In the genomic region with DNA sequence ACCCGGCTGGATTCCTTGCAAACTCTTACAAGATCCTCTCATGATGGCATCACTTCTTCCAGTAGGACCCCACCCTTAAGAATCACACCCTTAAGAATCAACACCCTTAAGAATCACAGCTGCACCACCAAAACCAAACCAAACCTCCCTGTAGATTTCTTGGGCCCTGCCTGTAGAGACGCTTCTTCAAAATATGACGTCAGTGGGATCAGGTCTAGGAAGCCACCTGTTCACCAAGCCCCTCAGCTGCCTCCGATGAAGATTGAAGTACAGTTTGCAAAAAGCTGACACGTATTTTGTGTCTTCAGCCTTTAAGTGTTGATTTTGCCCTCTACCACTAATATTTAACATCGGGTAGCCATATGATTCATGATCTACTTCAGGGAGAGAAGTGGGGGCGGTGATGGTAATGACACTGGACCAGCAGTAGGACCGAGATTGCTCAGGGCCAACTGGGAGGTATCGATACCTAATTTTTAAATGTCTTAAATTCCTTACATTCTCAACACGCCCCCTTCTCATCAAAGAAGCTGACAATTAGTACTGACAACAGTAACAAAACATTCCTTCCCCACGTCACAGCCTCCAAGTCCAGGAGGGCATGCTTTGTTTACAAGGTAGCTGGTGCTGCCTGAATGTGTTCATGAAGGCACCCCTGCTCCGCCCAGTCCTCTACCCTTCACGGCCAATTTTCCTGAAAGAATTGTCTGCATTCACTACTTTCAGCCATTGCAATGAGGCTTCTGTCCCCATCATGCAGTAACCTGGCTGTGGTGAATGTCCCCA, we compare ENCODE assay signal across 16 cellular contexts. TPM values are rescaled to one million over a fixed set of nuclear protein-coding genes. Genes with fewer than 3 reads are reported as not detected.
DNase-seq lines count a peak whose midpoint lies in the region; TF ChIP-seq lines count a peak whose summit lies in the region.
"Had no signal": no experiment of that assay in that cellular context is flagged by ENCODE, and none has a peak within 500 bp of the region (broad histone marks: within the 10 kb centered on the region; RNA-seq: fewer than 3 reads in every experiment).

No MANE protein-coding gene starts in this region.

- no peak overlapping the region for H3K4ac ChIP-seq in neuronal stem cell (ENCODE audit: low read length)

- no peak overlapping the region for H3K27ac Mint-ChIP-seq in endothelial cell (ENCODE audit: unreplicated experiment)
- H3K27ac Mint-ChIP-seq in activated naive CD4-positive, alpha-beta T cell treated with anti-CD3 and anti-CD28 coated beads for 36 hours = no peak overlapping the region

- no peak overlapping the region for H2AFZ ChIP-seq in neuronal stem cell (ENCODE audit: low read length)
- H2AFZ ChIP-seq: GM23248 had no signal

- H3K4me1 Mint-ChIP-seq in endothelial cell (ENCODE audit: unreplicated experiment) = peaks cover 3% of the 10 kb centered on the region
- H3K4me1 Mint-ChIP-seq in activated naive CD4-positive, alpha-beta T cell treated with anti-CD3 and anti-CD28 coated beads for 36 hours (ENCODE audit: low read depth) = no peaks in the 10 kb centered on the region

- H3K9me3 Mint-ChIP-seq in endothelial cell (ENCODE audit: unreplicated experiment) = no peaks in the 10 kb centered on the region
- H3K9me3 Mint-ChIP-seq in activated naive CD4-positive, alpha-beta T cell treated with anti-CD3 and anti-CD28 coated beads for 36 hours = no peaks in the 10 kb centered on the region

- no CpG with 5 or more reads among the region's 13 CpGs for WGBS in neuronal stem cell (ENCODE audit: extremely low coverage in 2 of 2, insufficient read length in 2 of 2, insufficient replicate concordance in 1 of 2), 2 donors

- H3K27me3 ChIP-seq in HUES6 (ENCODE audit: control insufficient read depth, insufficient read depth, low read length) (no peaks in the 10 kb centered on the region), neuronal stem cell (ENCODE audit: control insufficient read depth in 3 of 3, insufficient read depth in 3 of 3, low read depth in 1 of 3, low read length in 3 of 3) (peaks cover 0 to 9% (median 0%) of the 10 kb centered on the region in 3 experiments)

- TF ChIP-seq CTCF in epithelial cell of proximal tubule (conservative IDR thresholded peaks at IDR 0.05; ENCODE audit: low read depth, low read length) = no peak
- no peak for TF ChIP-seq CTCF in endothelial cell (IDR thresholded peaks at IDR 0.05; ENCODE audit: unreplicated experiment)

- H3K36me3 ChIP-seq in HUES6 (ENCODE audit: control insufficient read depth, insufficient read depth, low read length) = no peaks in the 10 kb centered on the region
- no peaks in the 10 kb centered on the region for H3K36me3 ChIP-seq in neuronal stem cell (replicated peaks in 1 of 2; ENCODE audit: control insufficient read depth in 2 of 2, insufficient read depth in 2 of 2, low read length in 2 of 2)

- peaks cover 2% of the 10 kb centered on the region for H3K27me3 Mint-ChIP-seq in endothelial cell (ENCODE audit: unreplicated experiment)
- H3K27me3 Mint-ChIP-seq in activated naive CD4-positive, alpha-beta T cell treated with anti-CD3 and anti-CD28 coated beads for 36 hours (ENCODE audit: low read depth) = no peaks in the 10 kb centered on the region

- no peaks in the 10 kb centered on the region for H3K36me3 Mint-ChIP-seq in endothelial cell (ENCODE audit: low read depth, unreplicated experiment)
- no peaks in the 10 kb centered on the region for H3K36me3 Mint-ChIP-seq in activated naive CD4-positive, alpha-beta T cell treated with anti-CD3 and anti-CD28 coated beads for 36 hours (ENCODE audit: low read depth)

- no peak overlapping the region for H3K27ac ChIP-seq in HUES6 (ENCODE audit: low read depth, low read length)
- H3K27ac ChIP-seq in neuronal stem cell (replicated peaks; ENCODE audit: low read length) = no peak overlapping the region
- H3K27ac ChIP-seq: C4-2B, GM23248 had no signal

- intact Hi-C loops in activated naive CD4-positive, alpha-beta T cell treated with anti-CD3 and anti-CD28 coated beads for 36 hours (cut with micrococcal nuclease) = no loop called here

- H3K9ac ChIP-seq in HUES6 (ENCODE audit: low read length) (no peak overlapping the region), neuronal stem cell (ENCODE audit: low read depth, low read length, poor library complexity) (no peak overlapping the region)
- H3K9ac ChIP-seq: GM23248 had no signal

- H4K91ac ChIP-seq in neuronal stem cell (ENCODE audit: low read depth, low read length, poor library complexity) = no peak overlapping the region

- H3K4me2 ChIP-seq in neuronal stem cell (ENCODE audit: insufficient read depth, low read length, poor library complexity, severe bottlenecking) = no peak overlapping the region

- H4K8ac ChIP-seq in neuronal stem cell (ENCODE audit: low read depth, low read length) = no peak overlapping the region

- H2BK120ac ChIP-seq in neuronal stem cell (ENCODE audit: low read depth, low read length) = no peak overlapping the region

- H3K4me3 ChIP-seq in HUES6 (ENCODE audit: low read depth, low read length) (peak overlapping the region; percentile 10; the same call in 1 of the 2 replicates), epithelial cell of proximal tubule (ENCODE audit: low read depth, low read length) (no peak overlapping the region), neuronal stem cell (ENCODE audit: low read length in 2 of 2) (no peak overlapping the region)
- H3K4me3 ChIP-seq: GM23248 had no signal

- no peaks in the 10 kb centered on the region for H3K9me3 ChIP-seq in HUES6 (ENCODE audit: control insufficient read depth, insufficient read depth, low read depth, low read length)
- H3K9me3 ChIP-seq in neuronal stem cell (replicated peaks in 1 of 2; ENCODE audit: control insufficient read depth in 2 of 2, insufficient read depth in 1 of 2, low read depth in 1 of 2, low read length in 2 of 2) = no peaks in the 10 kb centered on the region

- no peak overlapping the region for H3K23ac ChIP-seq in neuronal stem cell (ENCODE audit: low read depth, low read length, poor library complexity)

- H3K4me1 ChIP-seq in HUES6 (ENCODE audit: control insufficient read depth, insufficient read depth, low read length) = peaks cover 8% of the 10 kb centered on the region; the same call in 1 of the 2 replicates
- peaks cover 0 to 15% of the 10 kb centered on the region in 2 donors for H3K4me1 ChIP-seq in neuronal stem cell (ENCODE audit: control insufficient read depth in 2 of 2, insufficient read depth in 1 of 2, low read depth in 1 of 2, low read length in 2 of 2)

- H3K18ac ChIP-seq in neuronal stem cell (ENCODE audit: low read length) = no peak overlapping the region

- no peaks in the 10 kb centered on the region for H3K79me1 ChIP-seq in neuronal stem cell (ENCODE audit: low read depth, low read length)

- H3K4me3 Mint-ChIP-seq in endothelial cell (ENCODE audit: unreplicated experiment) = no peak overlapping the region
- H3K4me3 Mint-ChIP-seq in activated naive CD4-positive, alpha-beta T cell treated with anti-CD3 and anti-CD28 coated beads for 36 hours = no peak overlapping the region

- no peak overlapping the region for H3K14ac ChIP-seq in neuronal stem cell (ENCODE audit: low read length)

- H2BK12ac ChIP-seq in neuronal stem cell (ENCODE audit: low read length) = no peak overlapping the region

- H2BK5ac ChIP-seq in neuronal stem cell (ENCODE audit: low read length) = no peak overlapping the region

- CTCF ChIA-PET in activated naive CD4-positive, alpha-beta T cell treated with anti-CD3 and anti-CD28 coated beads for 36 hours (lab: Charles Lee) = no interaction called here

- DNase-seq in ELF-1 (ENCODE audit: low read depth, low spot score) = peak; percentile 80
- peak; percentile 10 for DNase-seq in epithelial cell of proximal tubule (ENCODE audit: low read depth)
- peak; percentile 30 for DNase-seq in neuronal stem cell (ENCODE audit: low spot score)
- DNase-seq in endothelial cell (ENCODE audit: low spot score) = no peak
- no peak for DNase-seq in hepatic stellate cell (ENCODE audit: low spot score)
- no peak for DNase-seq in activated naive CD4-positive, alpha-beta T cell treated with anti-CD3 and anti-CD28 coated beads for 36 hours
- DNase-seq in central memory CD4-positive, alpha-beta T cell = no peak
- DNase-seq: GDM1, GM23248, NCI-H1417, NCI-H187 treated with DMSO at 0.1 percent for 48 hours, NCI-H774, SW 1271 had no signal

- no peak overlapping the region for H2AK5ac ChIP-seq in neuronal stem cell (ENCODE audit: low read depth, low read length)

- no peak overlapping the region for H2BK15ac ChIP-seq in neuronal stem cell (ENCODE audit: low read length)

RNA-seq across cellular contexts. Expression of gene ESRRB, which starts 57.2 kb away (rescaled TPM):
- 0.17 TPM in 1 of 2 replicates, not detected in the other for total RNA-seq in epithelial cell of proximal tubule
- 0.67 TPM for polyA plus RNA-seq in neuronal stem cell (2013, experiment 1 of 2)
- polyA plus RNA-seq in neuronal stem cell (2013, experiment 2 of 2) = 0.68 TPM
- total RNA-seq in endothelial cell (ENCODE audit: unreplicated experiment) = 0.08 TPM
- not detected for total RNA-seq in activated naive CD4-positive, alpha-beta T cell treated with anti-CD3 and anti-CD28 coated beads for 36 hours
- total RNA-seq: GM23248, M059J had no signal
- polyA plus RNA-seq: GM23248 had no signal

Comparison
In these comparisons a context has a peak if more than half of its experiments do, and no peak if none do; other contexts are left out.
1. DNase-seq: peak in ELF-1 (single experiment), epithelial cell of proximal tubule (single experiment) and neuronal stem cell (single experiment); none in endothelial cell (single experiment), hepatic stellate cell (single experiment), activated naive CD4-positive, alpha-beta T cell treated with anti-CD3 and anti-CD28 coated beads for 36 hours (single experiment) and central memory CD4-positive, alpha-beta T cell (single experiment).